11 cellular contexts compared by ENCODE assay signal in the genomic region with DNA sequence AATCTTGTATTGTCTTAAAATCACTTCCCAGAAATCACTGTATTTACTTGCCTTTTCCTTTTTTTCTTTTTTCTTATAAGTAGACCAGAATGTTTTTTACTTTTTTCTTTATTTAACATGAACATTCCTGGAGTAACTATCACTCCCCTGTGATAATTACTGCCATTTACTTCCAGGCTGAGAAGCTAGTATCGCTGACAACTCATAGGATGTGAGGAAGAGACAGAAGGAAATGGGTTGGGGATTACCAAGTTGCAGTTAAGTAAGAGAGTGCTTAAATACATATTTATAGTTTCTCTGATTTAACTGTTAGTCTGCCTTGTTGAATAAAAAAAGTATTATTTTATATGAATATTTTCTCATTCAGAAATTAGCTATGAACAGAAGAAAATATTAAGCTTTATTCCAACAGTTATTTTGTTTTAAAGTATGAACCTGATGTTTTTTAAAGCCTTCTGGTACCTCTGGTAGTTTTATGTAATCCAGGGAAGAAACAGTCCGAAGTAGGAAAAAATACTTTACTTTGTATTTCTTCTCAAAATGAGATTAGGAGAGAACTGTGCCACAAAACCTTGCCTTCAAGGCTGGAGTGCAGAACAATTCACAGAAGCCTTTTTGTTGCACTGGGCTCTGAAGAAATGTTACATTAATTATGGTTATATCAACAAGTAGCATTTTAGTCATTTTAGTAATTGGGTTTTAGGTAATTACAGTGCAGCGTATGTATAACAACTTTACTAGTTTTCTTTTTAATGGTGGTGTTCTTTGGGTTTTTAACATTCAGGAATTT.
DNase-seq lines count a peak whose midpoint lies in the region; ATAC-seq and TF ChIP-seq lines count a peak whose summit lies in the region.
"Had no signal": no experiment of that assay in that cellular context is flagged by ENCODE, and none has a peak within 500 bp of the region (broad histone marks: within the 10 kb centered on the region; RNA-seq: fewer than 3 reads in every experiment).

No MANE protein-coding gene starts in this region.

- peak overlapping the region; percentile 50 for H3K4me3 Mint-ChIP-seq in activated CD8-positive, alpha-beta memory T cell treated with anti-CD3 and anti-CD28 coated beads, Interleukin-2, amount 10 ng/mL, durations not matched to agents 7 days and 5 days
- peak overlapping the region; percentile 48 for H3K4me3 Mint-ChIP-seq in activated CD8-positive, alpha-beta T cell treated with anti-CD3 and anti-CD28 coated beads for 36 hours
- H3K4me3 Mint-ChIP-seq in stimulated activated effector memory CD8-positive, alpha-beta T cell treated with anti-CD3 and anti-CD28 coated beads, Interleukin-12 subunit alpha, Interleukin-12 subunit beta, amount 100 ng/mL, for 72 hours, result peak overlapping the region; percentile 60

- POLR2A ChIA-PET in activated CD8-positive, alpha-beta T cell treated with anti-CD3 and anti-CD28 coated beads for 36 hours (lab: Charles Lee), result interaction anchor here (0.6 kb wide), 1 partner anchor 249 kb away, joined by 3 read pairs; no protein-coding TSS in a partner anchor

- no peak for TF ChIP-seq CTCF in activated CD8-positive, alpha-beta T cell treated with anti-CD3 and anti-CD28 coated beads for 36 hours (IDR thresholded peaks at IDR 0.05)

- no peak for ATAC-seq in activated CD8-positive, alpha-beta memory T cell treated with anti-CD3 and anti-CD28 coated beads, Interleukin-2, amount 10 ng/mL, durations not matched to agents 7 days and 5 days
- ATAC-seq in activated CD8-positive, alpha-beta T cell treated with anti-CD3 and anti-CD28 coated beads for 36 hours, result no peak
- ATAC-seq in stimulated activated effector memory CD8-positive, alpha-beta T cell treated with anti-CD3 and anti-CD28 coated beads, Interleukin-12 subunit alpha, Interleukin-12 subunit beta, amount 100 ng/mL, for 72 hours, result no peak
- ATAC-seq in GM19023 (IDR thresholded peaks at IDR 0.05; ENCODE audit: unreplicated experiment), result no peak
- ATAC-seq in GM19467 (IDR thresholded peaks at IDR 0.05; ENCODE audit: unreplicated experiment), result no peak

- H3K36me3 Mint-ChIP-seq in activated CD8-positive, alpha-beta memory T cell treated with anti-CD3 and anti-CD28 coated beads, Interleukin-2, amount 10 ng/mL, durations not matched to agents 7 days and 5 days, result peaks cover 34% of the 10 kb centered on the region
- peaks cover 30% of the 10 kb centered on the region for H3K36me3 Mint-ChIP-seq in activated CD8-positive, alpha-beta T cell treated with anti-CD3 and anti-CD28 coated beads for 36 hours (ENCODE audit: low read depth)
- H3K36me3 Mint-ChIP-seq in stimulated activated effector memory CD8-positive, alpha-beta T cell treated with anti-CD3 and anti-CD28 coated beads, Interleukin-12 subunit alpha, Interleukin-12 subunit beta, amount 100 ng/mL, for 72 hours, result peaks cover 27% of the 10 kb centered on the region

- CTCF ChIA-PET in activated CD8-positive, alpha-beta memory T cell treated with anti-CD3 and anti-CD28 coated beads, Interleukin-2, amount 10 ng/mL, durations not matched to agents 7 days and 5 days (lab: Charles Lee), result interaction anchor here (0.6 to 1.3 kb wide), 3 partner anchors 13 to 246 kb away, joined by 3 read pairs; partner anchors contain the start of genes BBIP1 and SHOC2
- CTCF ChIA-PET in activated CD8-positive, alpha-beta T cell treated with anti-CD3 and anti-CD28 coated beads for 36 hours (lab: Charles Lee), result interaction anchor here (0.6 to 2.2 kb wide), 3 partner anchors 11 to 65 kb away, joined by 3 to 5 read pairs (median 3); no protein-coding TSS in a partner anchor

- intact Hi-C loops in activated CD8-positive, alpha-beta T cell treated with anti-CD3 and anti-CD28 coated beads for 36 hours (cut with micrococcal nuclease), result loop anchor here (5.0 kb wide), 1 partner anchor 70 kb away; no protein-coding TSS in a partner anchor

- H3K4me1 Mint-ChIP-seq in activated CD8-positive, alpha-beta memory T cell treated with anti-CD3 and anti-CD28 coated beads, Interleukin-2, amount 10 ng/mL, durations not matched to agents 7 days and 5 days, result peaks cover 24% of the 10 kb centered on the region
- H3K4me1 Mint-ChIP-seq in activated CD8-positive, alpha-beta T cell treated with anti-CD3 and anti-CD28 coated beads for 36 hours (ENCODE audit: low read depth), result peaks cover 44% of the 10 kb centered on the region
- peaks cover 22% of the 10 kb centered on the region for H3K4me1 Mint-ChIP-seq in stimulated activated effector memory CD8-positive, alpha-beta T cell treated with anti-CD3 and anti-CD28 coated beads, Interleukin-12 subunit alpha, Interleukin-12 subunit beta, amount 100 ng/mL, for 72 hours

- H3K9me3 Mint-ChIP-seq in activated CD8-positive, alpha-beta memory T cell treated with anti-CD3 and anti-CD28 coated beads, Interleukin-2, amount 10 ng/mL, durations not matched to agents 7 days and 5 days (ENCODE audit: low read depth), result no peaks in the 10 kb centered on the region
- no peaks in the 10 kb centered on the region for H3K9me3 Mint-ChIP-seq in activated CD8-positive, alpha-beta T cell treated with anti-CD3 and anti-CD28 coated beads for 36 hours
- H3K9me3 Mint-ChIP-seq in stimulated activated effector memory CD8-positive, alpha-beta T cell treated with anti-CD3 and anti-CD28 coated beads, Interleukin-12 subunit alpha, Interleukin-12 subunit beta, amount 100 ng/mL, for 72 hours, result no peaks in the 10 kb centered on the region

- no peak for DNase-seq in activated CD8-positive, alpha-beta memory T cell treated with anti-CD3 and anti-CD28 coated beads, Interleukin-2, amount 10 ng/mL, durations not matched to agents 7 days and 5 days
- DNase-seq in activated CD8-positive, alpha-beta memory T cell treated with anti-CD3 and anti-CD28 coated beads, Interleukin-2, amount 50 U/mL, for 48 hours, result no peak
- DNase-seq in activated CD8-positive, alpha-beta T cell treated with anti-CD3 and anti-CD28 coated beads for 36 hours, result no peak
- DNase-seq in foreskin melanocyte (peak; percentile 41), AML-193 (lab: John Stamatoyannopoulos, UW) (no peak)
- DNase-seq in stimulated activated effector memory CD8-positive, alpha-beta T cell treated with anti-CD3 and anti-CD28 coated beads, Interleukin-12 subunit alpha, Interleukin-12 subunit beta, amount 100 ng/mL, for 72 hours (ENCODE audit: low spot score in 2 of 2), result no peak
- DNase-seq: colonic mucosa, Peyer's patch, retina had no signal

- H3K27ac Mint-ChIP-seq in activated CD8-positive, alpha-beta memory T cell treated with anti-CD3 and anti-CD28 coated beads, Interleukin-2, amount 10 ng/mL, durations not matched to agents 7 days and 5 days, result peak overlapping the region; percentile 57
- H3K27ac Mint-ChIP-seq in activated CD8-positive, alpha-beta T cell treated with anti-CD3 and anti-CD28 coated beads for 36 hours, result peak overlapping the region; percentile 46
- no peak overlapping the region for H3K27ac Mint-ChIP-seq in stimulated activated effector memory CD8-positive, alpha-beta T cell treated with anti-CD3 and anti-CD28 coated beads, Interleukin-12 subunit alpha, Interleukin-12 subunit beta, amount 100 ng/mL, for 72 hours

- H3K27me3 Mint-ChIP-seq in activated CD8-positive, alpha-beta memory T cell treated with anti-CD3 and anti-CD28 coated beads, Interleukin-2, amount 10 ng/mL, durations not matched to agents 7 days and 5 days, result no peaks in the 10 kb centered on the region
- H3K27me3 Mint-ChIP-seq in activated CD8-positive, alpha-beta T cell treated with anti-CD3 and anti-CD28 coated beads for 36 hours, result no peaks in the 10 kb centered on the region
